Comparison of ENCODE assay signal across 2 cellular contexts in the genomic region with DNA sequence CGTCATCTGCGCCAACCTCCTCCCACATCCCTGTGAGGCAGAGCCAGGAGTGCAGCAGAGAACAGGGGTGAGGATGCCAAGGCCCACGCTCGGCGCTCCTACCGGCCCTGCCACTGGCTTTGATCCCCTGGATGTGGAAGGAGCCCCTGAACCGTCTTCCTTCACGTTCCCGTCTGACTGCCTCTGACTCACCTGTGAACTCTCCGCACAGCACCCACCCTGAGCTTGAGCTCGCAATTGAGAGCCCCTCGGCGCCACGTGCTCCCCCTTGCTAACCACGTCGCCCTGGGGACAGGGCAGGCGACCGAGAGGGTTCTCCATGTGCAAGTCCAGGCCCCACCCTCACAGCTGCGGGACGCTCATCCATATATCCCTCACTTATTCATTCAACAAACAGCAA.
TF ChIP-seq lines count a peak whose summit lies in the region.

No MANE protein-coding gene starts in this region.

TF ChIP-seq in WTC11, 78 proteins besides CTCF, POLR2A, EP300 and RAD21 (continued from another document):
- TF ChIP-seq, protein P1, sequence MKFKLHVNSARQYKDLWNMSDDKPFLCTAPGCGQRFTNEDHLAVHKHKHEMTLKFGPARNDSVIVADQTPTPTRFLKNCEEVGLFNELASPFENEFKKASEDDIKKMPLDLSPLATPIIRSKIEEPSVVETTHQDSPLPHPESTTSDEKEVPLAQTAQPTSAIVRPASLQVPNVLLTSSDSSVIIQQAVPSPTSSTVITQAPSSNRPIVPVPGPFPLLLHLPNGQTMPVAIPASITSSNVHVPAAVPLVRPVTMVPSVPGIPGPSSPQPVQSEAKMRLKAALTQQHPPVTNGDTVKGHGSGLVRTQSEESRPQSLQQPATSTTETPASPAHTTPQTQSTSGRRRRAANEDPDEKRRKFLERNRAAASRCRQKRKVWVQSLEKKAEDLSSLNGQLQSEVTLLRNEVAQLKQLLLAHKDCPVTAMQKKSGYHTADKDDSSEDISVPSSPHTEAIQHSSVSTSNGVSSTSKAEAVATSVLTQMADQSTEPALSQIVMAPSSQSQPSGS (CRISPR knock-in tag; IDR thresholded peaks at IDR 0.05; ENCODE audit: borderline replicate concordance, low read depth), result no peak
- TF ChIP-seq, protein P2, sequence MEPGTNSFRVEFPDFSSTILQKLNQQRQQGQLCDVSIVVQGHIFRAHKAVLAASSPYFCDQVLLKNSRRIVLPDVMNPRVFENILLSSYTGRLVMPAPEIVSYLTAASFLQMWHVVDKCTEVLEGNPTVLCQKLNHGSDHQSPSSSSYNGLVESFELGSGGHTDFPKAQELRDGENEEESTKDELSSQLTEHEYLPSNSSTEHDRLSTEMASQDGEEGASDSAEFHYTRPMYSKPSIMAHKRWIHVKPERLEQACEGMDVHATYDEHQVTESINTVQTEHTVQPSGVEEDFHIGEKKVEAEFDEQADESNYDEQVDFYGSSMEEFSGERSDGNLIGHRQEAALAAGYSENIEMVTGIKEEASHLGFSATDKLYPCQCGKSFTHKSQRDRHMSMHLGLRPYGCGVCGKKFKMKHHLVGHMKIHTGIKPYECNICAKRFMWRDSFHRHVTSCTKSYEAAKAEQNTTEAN (CRISPR knock-in tag; IDR thresholded peaks at IDR 0.05), result no peak
- TF ChIP-seq, protein P3, sequence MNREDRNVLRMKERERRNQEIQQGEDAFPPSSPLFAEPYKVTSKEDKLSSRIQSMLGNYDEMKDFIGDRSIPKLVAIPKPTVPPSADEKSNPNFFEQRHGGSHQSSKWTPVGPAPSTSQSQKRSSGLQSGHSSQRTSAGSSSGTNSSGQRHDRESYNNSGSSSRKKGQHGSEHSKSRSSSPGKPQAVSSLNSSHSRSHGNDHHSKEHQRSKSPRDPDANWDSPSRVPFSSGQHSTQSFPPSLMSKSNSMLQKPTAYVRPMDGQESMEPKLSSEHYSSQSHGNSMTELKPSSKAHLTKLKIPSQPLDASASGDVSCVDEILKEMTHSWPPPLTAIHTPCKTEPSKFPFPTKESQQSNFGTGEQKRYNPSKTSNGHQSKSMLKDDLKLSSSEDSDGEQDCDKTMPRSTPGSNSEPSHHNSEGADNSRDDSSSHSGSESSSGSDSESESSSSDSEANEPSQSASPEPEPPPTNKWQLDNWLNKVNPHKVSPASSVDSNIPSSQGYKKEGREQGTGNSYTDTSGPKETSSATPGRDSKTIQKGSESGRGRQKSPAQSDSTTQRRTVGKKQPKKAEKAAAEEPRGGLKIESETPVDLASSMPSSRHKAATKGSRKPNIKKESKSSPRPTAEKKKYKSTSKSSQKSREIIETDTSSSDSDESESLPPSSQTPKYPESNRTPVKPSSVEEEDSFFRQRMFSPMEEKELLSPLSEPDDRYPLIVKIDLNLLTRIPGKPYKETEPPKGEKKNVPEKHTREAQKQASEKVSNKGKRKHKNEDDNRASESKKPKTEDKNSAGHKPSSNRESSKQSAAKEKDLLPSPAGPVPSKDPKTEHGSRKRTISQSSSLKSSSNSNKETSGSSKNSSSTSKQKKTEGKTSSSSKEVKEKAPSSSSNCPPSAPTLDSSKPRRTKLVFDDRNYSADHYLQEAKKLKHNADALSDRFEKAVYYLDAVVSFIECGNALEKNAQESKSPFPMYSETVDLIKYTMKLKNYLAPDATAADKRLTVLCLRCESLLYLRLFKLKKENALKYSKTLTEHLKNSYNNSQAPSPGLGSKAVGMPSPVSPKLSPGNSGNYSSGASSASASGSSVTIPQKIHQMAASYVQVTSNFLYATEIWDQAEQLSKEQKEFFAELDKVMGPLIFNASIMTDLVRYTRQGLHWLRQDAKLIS (CRISPR knock-in tag; IDR thresholded peaks at IDR 0.05; ENCODE audit: borderline replicate concordance), result no peak
- no peak for TF ChIP-seq ZNF219 (CRISPR knock-in tag; IDR thresholded peaks at IDR 0.05; ENCODE audit: borderline replicate concordance)
- TF ChIP-seq ESRRA (CRISPR knock-in tag; IDR thresholded peaks at IDR 0.05; ENCODE audit: borderline replicate concordance), result no peak
- TF ChIP-seq, protein P4, sequence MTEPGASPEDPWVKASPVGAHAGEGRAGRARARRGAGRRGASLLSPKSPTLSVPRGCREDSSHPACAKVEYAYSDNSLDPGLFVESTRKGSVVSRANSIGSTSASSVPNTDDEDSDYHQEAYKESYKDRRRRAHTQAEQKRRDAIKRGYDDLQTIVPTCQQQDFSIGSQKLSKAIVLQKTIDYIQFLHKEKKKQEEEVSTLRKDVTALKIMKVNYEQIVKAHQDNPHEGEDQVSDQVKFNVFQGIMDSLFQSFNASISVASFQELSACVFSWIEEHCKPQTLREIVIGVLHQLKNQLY (CRISPR knock-in tag; IDR thresholded peaks at IDR 0.05), result no peak
- TF ChIP-seq TEAD1 (CRISPR knock-in tag; IDR thresholded peaks at IDR 0.05), result no peak
- TF ChIP-seq ZNF232 (CRISPR knock-in tag; IDR thresholded peaks at IDR 0.05), result no peak
- no peak for TF ChIP-seq IRF2 (CRISPR knock-in tag; IDR thresholded peaks at IDR 0.05; ENCODE audit: borderline replicate concordance, low read depth)
- TF ChIP-seq GTF2I (CRISPR knock-in tag; conservative IDR thresholded peaks at IDR 0.05), result no peak
- TF ChIP-seq, protein P5, sequence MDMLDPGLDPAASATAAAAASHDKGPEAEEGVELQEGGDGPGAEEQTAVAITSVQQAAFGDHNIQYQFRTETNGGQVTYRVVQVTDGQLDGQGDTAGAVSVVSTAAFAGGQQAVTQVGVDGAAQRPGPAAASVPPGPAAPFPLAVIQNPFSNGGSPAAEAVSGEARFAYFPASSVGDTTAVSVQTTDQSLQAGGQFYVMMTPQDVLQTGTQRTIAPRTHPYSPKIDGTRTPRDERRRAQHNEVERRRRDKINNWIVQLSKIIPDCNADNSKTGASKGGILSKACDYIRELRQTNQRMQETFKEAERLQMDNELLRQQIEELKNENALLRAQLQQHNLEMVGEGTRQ (CRISPR knock-in tag; IDR thresholded peaks at IDR 0.05), result no peak

TF ChIP-seq in H1, 55 proteins besides CTCF, POLR2A, EP300 and RAD21 (continued from another document):
- TF ChIP-seq NRF1 (IDR thresholded peaks at IDR 0.05; ENCODE audit: low read depth, low read length), result no peak
- no peak for TF ChIP-seq EZH2 (IDR thresholded peaks at IDR 0.05; ENCODE audit: low read depth, low read length, severe bottlenecking)
- TF ChIP-seq POU5F1 (IDR thresholded peaks at IDR 0.05; ENCODE audit: low read depth, low read length), result no peak
- TF ChIP-seq, protein P6, sequence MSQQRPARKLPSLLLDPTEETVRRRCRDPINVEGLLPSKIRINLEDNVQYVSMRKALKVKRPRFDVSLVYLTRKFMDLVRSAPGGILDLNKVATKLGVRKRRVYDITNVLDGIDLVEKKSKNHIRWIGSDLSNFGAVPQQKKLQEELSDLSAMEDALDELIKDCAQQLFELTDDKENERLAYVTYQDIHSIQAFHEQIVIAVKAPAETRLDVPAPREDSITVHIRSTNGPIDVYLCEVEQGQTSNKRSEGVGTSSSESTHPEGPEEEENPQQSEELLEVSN (IDR thresholded peaks at IDR 0.05), result no peak
- TF ChIP-seq SUZ12 (IDR thresholded peaks at IDR 0.05; ENCODE audit: low read length), result no peak
- no peak for TF ChIP-seq POLR2AphosphoS5 (IDR thresholded peaks at IDR 0.05; ENCODE audit: low read depth, low read length)
- TF ChIP-seq, protein P7, sequence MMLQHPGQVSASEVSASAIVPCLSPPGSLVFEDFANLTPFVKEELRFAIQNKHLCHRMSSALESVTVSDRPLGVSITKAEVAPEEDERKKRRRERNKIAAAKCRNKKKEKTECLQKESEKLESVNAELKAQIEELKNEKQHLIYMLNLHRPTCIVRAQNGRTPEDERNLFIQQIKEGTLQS (IDR thresholded peaks at IDR 0.05; ENCODE audit: insufficient read depth, low read depth, low read length), result no peak
